18 cellular contexts compared by ENCODE assay signal in the genomic region with DNA sequence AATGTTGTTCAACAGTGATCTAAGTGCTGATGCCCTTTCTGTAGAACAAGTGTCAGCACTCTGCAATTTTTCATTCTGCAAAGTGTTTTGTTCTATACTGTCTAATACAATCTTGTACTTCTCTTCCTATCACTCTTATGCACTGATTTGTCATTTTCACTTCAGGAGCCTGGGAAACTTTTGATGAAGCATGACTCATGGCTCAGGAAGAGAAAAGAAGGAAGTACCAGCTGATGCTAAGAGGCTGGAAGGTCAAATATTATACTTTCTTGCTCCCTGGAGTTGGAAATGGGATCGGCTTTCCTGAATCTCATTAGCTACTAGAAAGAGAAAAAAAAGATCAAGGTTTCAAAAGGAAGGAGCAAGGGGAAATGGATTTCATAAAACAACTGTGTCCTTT. TPM values are rescaled to one million over a fixed set of nuclear protein-coding genes. Genes with fewer than 3 reads are reported as not detected.
DNase-seq lines count a peak whose midpoint lies in the region; ATAC-seq and TF ChIP-seq lines count a peak whose summit lies in the region.
"Had no signal": no experiment of that assay in that cellular context is flagged by ENCODE, and none has a peak within 500 bp of the region (broad histone marks: within the 10 kb centered on the region; RNA-seq: fewer than 3 reads in every experiment).

No MANE protein-coding gene starts in this region.

- H3K9me3 ChIP-seq in PC-3 (ENCODE audit: low read length): no peaks in the 10 kb centered on the region
- H3K9me3 ChIP-seq: esophagus muscularis mucosa, prostate gland had no signal

- H2AFZ ChIP-seq in PC-3 (ENCODE audit: low read length): no peak overlapping the region

- no peaks in the 10 kb centered on the region for H3K79me2 ChIP-seq in PC-3 (ENCODE audit: low read length)

- no peak overlapping the region for H3K27ac ChIP-seq in PC-3 (ENCODE audit: low read length)
- H3K27ac ChIP-seq: esophagus muscularis mucosa, prostate gland, SK-N-MC, VCaP had no signal

- intact Hi-C loops in PC-3 (cut with micrococcal nuclease): no loop called here

- no peaks in the 10 kb centered on the region for H4K20me1 ChIP-seq in PC-3 (ENCODE audit: low read length)

- no peaks in the 10 kb centered on the region for H3K36me3 ChIP-seq in PC-3 (ENCODE audit: low read depth, low read length)
- H3K36me3 ChIP-seq: esophagus muscularis mucosa, prostate gland had no signal

- CTCF ChIA-PET in PC-3 (lab: Charles Lee): no interaction called here

- POLR2A ChIA-PET in PC-3 (lab: Charles Lee; ENCODE audit: unreplicated experiment): interaction anchor here (0.5 kb wide), 1 partner anchor 360 kb away, joined by 3 read pairs; no protein-coding TSS in a partner anchor

- H3K4me3 ChIP-seq in PC-3 (ENCODE audit: low read length): no peak overlapping the region
- H3K4me3 ChIP-seq in choroid plexus epithelial cell (ENCODE audit: low read depth, low read length): no peak overlapping the region
- H3K4me3 ChIP-seq: esophagus muscularis mucosa, prostate gland, SK-N-MC had no signal

- H3K9me2 ChIP-seq in PC-3 (replicated peaks; ENCODE audit: low read length): no peaks in the 10 kb centered on the region

- BruUV-seq in PC-3 (replicated peaks; lab: Mats Ljungman, UMichigan): no TSS peak

- H3F3A ChIP-seq in PC-3 (ENCODE audit: low read length, unreplicated experiment): no peaks in the 10 kb centered on the region

- peaks cover 33% of the 10 kb centered on the region for H3K27me3 ChIP-seq in PC-3 (ENCODE audit: low read length)
- H3K27me3 ChIP-seq: esophagus muscularis mucosa had no signal

- ATAC-seq in PC-3 (no peak), GM18873 (IDR thresholded peaks at IDR 0.05; ENCODE audit: low FRiP score, unreplicated experiment) (no peak)
- ATAC-seq: left ventricle myocardium superior; naive thymus-derived CD4-positive, alpha-beta T cell had no signal

- H3K4me2 ChIP-seq in PC-3 (ENCODE audit: low read length): no peak overlapping the region

- no peak for TF ChIP-seq CTCF in PC-3 (conservative IDR thresholded peaks at IDR 0.05; ENCODE audit: low read depth, low read length)
- no peak for TF ChIP-seq CTCF in choroid plexus epithelial cell (conservative IDR thresholded peaks at IDR 0.05; ENCODE audit: low read depth, low read length)

- H3K9ac ChIP-seq in PC-3 (ENCODE audit: low read length): no peak overlapping the region

- no peaks in the 10 kb centered on the region for H3K4me1 ChIP-seq in PC-3 (ENCODE audit: insufficient read depth, low read length)
- H3K4me1 ChIP-seq: prostate gland had no signal

- DNase-seq in DMS53 treated with DMSO at 0.1 percent for 48 hours (lab: John Stamatoyannopoulos, UW; ENCODE audit: unreplicated experiment): peak; percentile 9
- DNase-seq in PC-3: peak; percentile 28
- DNase-seq in choroid plexus epithelial cell (ENCODE audit: low read depth): peak; percentile 46
- peak; percentile 25 for DNase-seq in kidney glomerular epithelial cell (lab: John Stamatoyannopoulos, UW)
- DNase-seq in activated naive CD4-positive, alpha-beta T cell treated with anti-CD3 and anti-CD28 coated beads, Interleukin-2, amount 50 U/mL, for 16 hours: no peak
- DNase-seq in COLO668 (lab: John Stamatoyannopoulos, UW; ENCODE audit: unreplicated experiment): no peak
- no peak for DNase-seq in stimulated activated CD4-positive, alpha-beta T cell treated with anti-CD3 and anti-CD28 coated beads, Interleukin-4, amount 100 ng/mL, for 4 hours
- DNase-seq: activated CD8-positive, alpha-beta memory T cell treated with anti-CD3 and anti-CD28 coated beads for 24 hours; amygdala; cortex of kidney; left ventricle myocardium superior; naive thymus-derived CD4-positive, alpha-beta T cell; NCI-H510A treated with DMSO at 0.1 percent for 48 hours had no signal

RNA-seq across cellular contexts. Expression of a gene that starts 45.8 kb away (rescaled TPM):
- total RNA-seq in PC-3 (2014; rRNA removed): 0.52 TPM in 1 of 2 replicates, not detected in the other

Comparison
In these comparisons a context has a peak if more than half of its experiments do, and no peak if none do; other contexts are left out.
1. DNase-seq: peak in DMS53 treated with DMSO at 0.1 percent for 48 hours (single experiment), PC-3 (single experiment), choroid plexus epithelial cell (single experiment) and kidney glomerular epithelial cell (single experiment); none in activated naive CD4-positive, alpha-beta T cell treated with anti-CD3 and anti-CD28 coated beads, Interleukin-2, amount 50 U/mL, for 16 hours (single experiment), COLO668 (single experiment) and stimulated activated CD4-positive, alpha-beta T cell treated with anti-CD3 and anti-CD28 coated beads, Interleukin-4, amount 100 ng/mL, for 4 hours (0 of 2).